1 cellular context compared by ENCODE assay signal in genomic region chr19:44666852-44667251, GRCh38.
TF ChIP-seq lines count a peak whose summit lies in the region.

No MANE protein-coding gene starts in this region.

TF ChIP-seq in HepG2, 621 proteins besides CTCF, POLR2A, EP300 and RAD21:
- TF ChIP-seq ZC3H13 (CRISPR knock-in tag; IDR thresholded peaks at IDR 0.05), result 0 out of 2 replicates have a peak, but pooled peaks have one; percentile 28
- TF ChIP-seq KDM5A (IDR thresholded peaks at IDR 0.05; ENCODE audit: borderline replicate concordance, low read length), result no peak
- no peak for TF ChIP-seq FOSL2 (CRISPR knock-in tag; IDR thresholded peaks at IDR 0.05)
- no peak for TF ChIP-seq KMT2A (CRISPR knock-in tag; IDR thresholded peaks at IDR 0.05)
- 0 out of 2 replicates have a peak, but pooled peaks have one; percentile 31 for TF ChIP-seq ZNF629 (CRISPR knock-in tag; conservative IDR thresholded peaks at IDR 0.05)
- TF ChIP-seq AGO2 (optimal IDR thresholded peaks at IDR 0.05; ENCODE audit: low read depth, low read length), result peak; percentile 30
- TF ChIP-seq ZNF333 (CRISPR knock-in tag; IDR thresholded peaks at IDR 0.05; ENCODE audit: borderline replicate concordance), result no peak
